ENCODE assay signal across 30 cellular contexts in the genomic region with DNA sequence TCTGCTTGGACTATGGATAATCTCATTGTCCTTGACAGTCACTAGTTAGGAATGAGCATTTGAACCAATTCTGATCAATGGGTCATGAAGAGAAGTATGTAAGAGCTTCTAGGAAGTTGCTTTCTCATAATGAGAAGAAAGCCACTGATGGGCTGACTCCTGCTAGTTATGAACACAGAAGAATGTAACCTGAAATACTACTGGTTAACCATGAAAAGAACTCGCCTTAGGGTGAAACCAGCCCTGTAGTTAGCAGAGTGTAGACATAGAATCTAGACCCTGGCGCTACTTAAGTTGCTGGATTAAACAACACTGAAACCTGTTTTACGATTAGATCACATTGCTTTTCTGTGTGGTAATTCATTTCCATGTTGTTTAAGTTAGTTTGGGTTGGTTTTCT.
"Had no signal": no experiment of that assay in that cellular context is flagged by ENCODE, and none has a peak within 500 bp of the region (broad histone marks: within the 10 kb centered on the region; RNA-seq: fewer than 3 reads in every experiment).

No MANE protein-coding gene starts in this region.

- H3K4me1 Mint-ChIP-seq: activated B cell treated with CpG ODN at 0.5 μM for 24 hours had no signal

- DNase-seq: activated B cell treated with CpG ODN at 0.5 μM for 24 hours; activated CD4-positive, alpha-beta memory T cell treated with anti-CD3 and anti-CD28 coated beads for 36 hours; activated CD4-positive, alpha-beta T cell treated with anti-CD3 and anti-CD28 coated beads for 4 hours; activated CD4-positive, alpha-beta T cell treated with anti-CD3 and anti-CD28 coated beads, Interleukin-2, amount 10 ng/mL, durations not matched to agents 24 days and 14 days; activated CD4-positive, alpha-beta T cell treated with anti-CD3 and anti-CD28 coated beads, Interleukin-2, amount 50 U/mL, for 1 hour; activated CD4-positive, alpha-beta T cell treated with anti-CD3 and anti-CD28 coated beads, Interleukin-2, amount 50 U/mL, for 4 hours; activated CD4-positive, CD25-positive, alpha-beta regulatory T cell treated with anti-CD3 and anti-CD28 coated beads, Interleukin-2, amount 50 U/mL, for 72 hours; activated CD8-positive, alpha-beta memory T cell treated with anti-CD3 and anti-CD28 coated beads for 24 hours; activated CD8-positive, alpha-beta memory T cell treated with anti-CD3 and anti-CD28 coated beads, Interleukin-2, amount 10 ng/mL, durations not matched to agents 7 days and 5 days; activated CD8-positive, alpha-beta memory T cell treated with anti-CD3 and anti-CD28 coated beads, Interleukin-2, amount 50 U/mL, for 48 hours; activated CD8-positive, alpha-beta T cell treated with anti-CD3 and anti-CD28 coated beads, Interleukin-2, amount 10 ng/mL, durations not matched to agents 7 days and 5 days; activated effector memory CD4-positive, alpha-beta T cell treated with anti-CD3 and anti-CD28 coated beads, Interleukin-2, amount 50 U/mL, for 16 hours; activated gamma-delta T cell treated with Interleukin-2 at 50 U/mL for 16 hours; activated naive CD4-positive, alpha-beta T cell; activated naive CD4-positive, alpha-beta T cell treated with anti-CD3 and anti-CD28 coated beads for 36 hours; activated naive CD4-positive, alpha-beta T cell treated with anti-CD3 and anti-CD28 coated beads, Interleukin-2, amount 50 U/mL, for 16 hours; activated naive CD8-positive, alpha-beta T cell treated with anti-CD3 and anti-CD28 coated beads for 36 hours; activated T-cell treated with anti-CD3 and anti-CD28 coated beads, Interleukin-2, amount 50 U/mL, for 1 hour; activated T-cell treated with anti-CD3 and anti-CD28 coated beads, Interleukin-2, amount 50 U/mL, for 4 hours; adrenal gland; amniotic stem cell; aorta; body of pancreas; brain microvascular endothelial cell; central memory CD4-positive, alpha-beta T cell; T-cell; T-helper 17 cell had no signal

- H3K36me3 ChIP-seq: adrenal gland, brain microvascular endothelial cell, breast epithelium had no signal

- H3K4me1 ChIP-seq: adrenal gland, body of pancreas, breast epithelium had no signal

- H3K4me3 ChIP-seq: adrenal gland, body of pancreas, breast epithelium had no signal

- H3K27me3 ChIP-seq: adrenal gland, body of pancreas, brain microvascular endothelial cell, breast epithelium had no signal

- H3K9me3 ChIP-seq: body of pancreas had no signal

- H3K27ac Mint-ChIP-seq: activated B cell treated with CpG ODN at 0.5 μM for 24 hours; activated CD4-positive, alpha-beta memory T cell treated with anti-CD3 and anti-CD28 coated beads for 36 hours; activated CD4-positive, alpha-beta T cell treated with anti-CD3 and anti-CD28 coated beads, Interleukin-2, amount 10 ng/mL, durations not matched to agents 24 days and 14 days; activated CD8-positive, alpha-beta memory T cell treated with anti-CD3 and anti-CD28 coated beads, Interleukin-2, amount 10 ng/mL, durations not matched to agents 7 days and 5 days; activated CD8-positive, alpha-beta T cell treated with anti-CD3 and anti-CD28 coated beads, Interleukin-2, amount 10 ng/mL, durations not matched to agents 7 days and 5 days; activated naive CD4-positive, alpha-beta T cell treated with anti-CD3 and anti-CD28 coated beads for 36 hours; activated naive CD4-positive, alpha-beta T cell treated with anti-CD3 and anti-CD28 coated beads, Interleukin-2, amount 50 U/mL, for 72 hours; activated naive CD8-positive, alpha-beta T cell treated with anti-CD3 and anti-CD28 coated beads for 36 hours; T-cell; T-helper 17 cell had no signal

- H3K4me3 Mint-ChIP-seq: activated B cell treated with CpG ODN at 0.5 μM for 24 hours; activated CD4-positive, alpha-beta memory T cell treated with anti-CD3 and anti-CD28 coated beads for 36 hours; activated CD4-positive, alpha-beta T cell treated with anti-CD3 and anti-CD28 coated beads, Interleukin-2, amount 10 ng/mL, durations not matched to agents 24 days and 14 days; activated CD8-positive, alpha-beta memory T cell treated with anti-CD3 and anti-CD28 coated beads, Interleukin-2, amount 10 ng/mL, durations not matched to agents 7 days and 5 days; activated CD8-positive, alpha-beta T cell treated with anti-CD3 and anti-CD28 coated beads, Interleukin-2, amount 10 ng/mL, durations not matched to agents 7 days and 5 days; activated naive CD4-positive, alpha-beta T cell treated with anti-CD3 and anti-CD28 coated beads for 36 hours; activated naive CD8-positive, alpha-beta T cell treated with anti-CD3 and anti-CD28 coated beads for 36 hours; activated T-cell treated with anti-CD3 and anti-CD28 coated beads, Interleukin-2, amount 50 U/mL, for 4 hours; T-cell; T-helper 17 cell had no signal

- H3K27me3 Mint-ChIP-seq: activated B cell treated with CpG ODN at 0.5 μM for 24 hours; activated CD4-positive, alpha-beta memory T cell treated with anti-CD3 and anti-CD28 coated beads for 36 hours; activated CD4-positive, alpha-beta T cell treated with anti-CD3 and anti-CD28 coated beads, Interleukin-2, amount 10 ng/mL, durations not matched to agents 24 days and 14 days; activated CD8-positive, alpha-beta memory T cell treated with anti-CD3 and anti-CD28 coated beads, Interleukin-2, amount 10 ng/mL, durations not matched to agents 7 days and 5 days; activated naive CD8-positive, alpha-beta T cell treated with anti-CD3 and anti-CD28 coated beads for 36 hours; T-cell; T-helper 17 cell had no signal

- ATAC-seq: activated CD8-positive, alpha-beta memory T cell treated with anti-CD3 and anti-CD28 coated beads, Interleukin-2, amount 10 ng/mL, durations not matched to agents 7 days and 5 days; activated CD8-positive, alpha-beta T cell treated with anti-CD3 and anti-CD28 coated beads, Interleukin-2, amount 10 ng/mL, durations not matched to agents 7 days and 5 days; activated T-cell treated with anti-CD3 and anti-CD28 coated beads, Interleukin-2, amount 50 U/mL, for 4 hours; body of pancreas; T-cell; T-helper 17 cell had no signal

- H3K27ac ChIP-seq: adrenal gland, body of pancreas, brain microvascular endothelial cell, breast epithelium, VCaP had no signal
